Comparison of ENCODE assay signal across 1 cellular context in the genomic region with DNA sequence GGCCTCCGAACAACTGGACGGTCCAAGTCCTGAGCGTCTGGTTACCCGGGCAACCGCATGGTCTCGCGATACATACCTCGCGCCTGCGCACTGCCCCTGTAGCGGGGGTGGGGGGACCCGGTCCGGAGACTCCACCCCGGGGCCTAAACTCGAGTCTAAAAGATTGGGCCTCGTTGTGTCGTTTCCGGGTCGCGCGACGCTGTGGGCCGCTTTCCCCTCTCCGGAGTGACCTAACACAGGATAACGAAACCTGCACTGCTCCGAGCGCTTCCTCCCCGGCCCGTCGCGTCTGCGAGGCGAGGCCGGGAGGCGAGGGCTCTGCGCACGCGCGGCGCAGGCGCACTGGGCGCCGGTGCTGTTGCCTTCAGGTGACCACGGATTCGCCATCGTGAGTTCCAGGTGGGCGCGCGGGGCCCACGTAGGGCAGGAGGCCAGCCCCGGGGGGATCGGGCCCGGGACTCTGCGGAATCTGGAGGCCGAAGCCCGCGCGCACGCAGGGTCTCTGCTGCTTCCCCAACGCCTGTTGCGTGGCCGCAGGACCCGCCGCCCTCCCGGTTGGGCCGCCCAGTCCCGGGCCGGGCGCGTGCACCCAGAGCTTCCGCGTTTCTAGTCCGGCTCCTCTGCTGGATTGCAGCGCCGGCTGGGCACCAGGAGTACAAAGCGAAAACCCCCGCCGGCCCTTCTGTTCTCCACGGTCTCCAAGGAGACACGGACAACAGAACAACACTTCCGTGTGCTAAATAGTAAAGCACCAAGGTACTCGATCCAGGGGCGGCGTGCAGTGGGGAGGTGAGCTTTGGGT.
TF ChIP-seq lines count a peak whose summit lies in the region.

TSS of gene RPP38 (plus strand) at position 345 of the 802 bp plus-strand sequence. CDS start 5,960 bp downstream, outside the sequence.

TF ChIP-seq in HepG2, 621 proteins besides CTCF, POLR2A, EP300 and RAD21 (continued from another document):
- TF ChIP-seq CEBPZ (IDR thresholded peaks at IDR 0.05; ENCODE audit: low read length) (no peak), ZMAT3 (CRISPR knock-in tag; conservative IDR thresholded peaks at IDR 0.05) (peak; percentile 93), MYPOP (CRISPR knock-in tag; IDR thresholded peaks at IDR 0.05) (peak; percentile 70; the same call in 1 of the 2 replicates), EZH2 (conservative IDR thresholded peaks at IDR 0.05; ENCODE audit: low read depth, low read length) (no peak), KDM5A (IDR thresholded peaks at IDR 0.05; ENCODE audit: borderline replicate concordance, low read length) (peak; percentile 68; the same call in 1 of the 2 replicates), KLF11 (CRISPR knock-in tag; IDR thresholded peaks at IDR 0.05) (no peak), ZNF556 (CRISPR knock-in tag; IDR thresholded peaks at IDR 0.05; ENCODE audit: borderline replicate concordance) (peak; percentile 42; the same call in 1 of the 2 replicates), CREB1 (IDR thresholded peaks at IDR 0.05) (no peak), CREB1 (CRISPR knock-in tag; IDR thresholded peaks at IDR 0.05) (no peak), ZGPAT (CRISPR knock-in tag; IDR thresholded peaks at IDR 0.05) (peak; percentile 96)
TF ChIP-seq in HepG2: peak in this region for 337.
